ENCODE assay signal across 22 cellular contexts in genomic region chr1:216822480-216822879, GRCh38.
DNase-seq lines count a peak whose midpoint lies in the region; ATAC-seq and TF ChIP-seq lines count a peak whose summit lies in the region.
"Had no signal": no experiment of that assay in that cellular context is flagged by ENCODE, and none has a peak within 500 bp of the region (broad histone marks: within the 10 kb centered on the region; RNA-seq: fewer than 3 reads in every experiment).

No MANE protein-coding gene starts in this region.

- peak; percentile 10 for DNase-seq in DMS 273 (lab: John Stamatoyannopoulos, UW; ENCODE audit: unreplicated experiment)
- DNase-seq in DMS 273 treated with DMSO at 0.1 percent for 48 hours (lab: John Stamatoyannopoulos, UW), result no peak
- DNase-seq in NCI-H187 treated with DMSO at 0.1 percent for 48 hours (lab: John Stamatoyannopoulos, UW), result peak; percentile 19
- DNase-seq in NCI-H510A treated with DMSO at 0.1 percent for 48 hours (lab: John Stamatoyannopoulos, UW), result peak; percentile 92
- DNase-seq in lung (ENCODE audit: low spot score), result no peak
- DNase-seq in foreskin fibroblast, result no peak
- DNase-seq in omental fat pad (ENCODE audit: low spot score), result no peak
- no peak for DNase-seq in SK-N-SH
- DNase-seq: activated CD4-positive, alpha-beta T cell treated with anti-CD3 and anti-CD28 coated beads for 4 hours; activated CD8-positive, alpha-beta memory T cell treated with anti-CD3 and anti-CD28 coated beads, Interleukin-2, amount 10 ng/mL, durations not matched to agents 7 days and 5 days; activated naive CD8-positive, alpha-beta T cell treated with anti-CD3 and anti-CD28 coated beads for 36 hours; esophagus squamous epithelium; HFFc6; MG63; PC-9; right lobe of liver; substantia nigra; uterus had no signal

- CTCF ChIA-PET in SK-N-SH (lab: Yijun Ruan, JAX), result interaction anchor here (0.8 to 1.8 kb wide), 3 partner anchors 9 to 14 kb away, joined by 3 to 9 read pairs (median 3); no protein-coding TSS in a partner anchor

- TF ChIP-seq RAD21 in SK-N-SH (IDR thresholded peaks at IDR 0.05; ENCODE audit: low read length), result no peak

- no peaks in the 10 kb centered on the region for H4K20me1 ChIP-seq in SK-N-SH (ENCODE audit: insufficient read depth)

- TF ChIP-seq CTCF in lung (IDR thresholded peaks at IDR 0.05; ENCODE audit: control extremely low read depth, extremely low read depth) (no peak), foreskin fibroblast (IDR thresholded peaks at IDR 0.05; ENCODE audit: low read depth, low read length) (no peak), omental fat pad (IDR thresholded peaks at IDR 0.05) (no peak), SK-N-SH (IDR thresholded peaks at IDR 0.05) (no peak)

- H3K4me2 ChIP-seq in SK-N-SH, result no peak overlapping the region
- H3K4me2 ChIP-seq: PC-9 had no signal

- ATAC-seq in lung (ENCODE audit: insufficient read depth, low FRiP score), result peak; percentile 73
- no peak for ATAC-seq in omental fat pad (ENCODE audit: low FRiP score)
- ATAC-seq: activated CD8-positive, alpha-beta memory T cell treated with anti-CD3 and anti-CD28 coated beads, Interleukin-2, amount 10 ng/mL, durations not matched to agents 7 days and 5 days; natural killer cell treated with Interleukin-12 subunit alpha and Interleukin-12 subunit beta and Interleukin-15 and Interleukin-18, amount 100 ng/mL, for 72 hours; right lobe of liver had no signal

- H3K79me2 ChIP-seq in SK-N-SH (ENCODE audit: insufficient read depth), result no peaks in the 10 kb centered on the region

- H3K27ac ChIP-seq in lung (ENCODE audit: low read depth in 1 of 2, low read length in 1 of 2) (no peak overlapping the region), SK-N-SH (ENCODE audit: low read depth in 2 of 2, low read length in 1 of 2) (no peak overlapping the region)
- H3K27ac ChIP-seq: 22Rv1, esophagus squamous epithelium, pancreas, PC-9, right lobe of liver, SJSA1, uterus had no signal

- H3K27me3 ChIP-seq in lung (ENCODE audit: control insufficient read depth, insufficient read depth), result no peaks in the 10 kb centered on the region
- no peaks in the 10 kb centered on the region for H3K27me3 ChIP-seq in SK-N-SH (ENCODE audit: insufficient read depth)
- H3K27me3 ChIP-seq: esophagus squamous epithelium, MG63, pancreas, right lobe of liver, SJSA1, uterus had no signal

- no peak for TF ChIP-seq EP300 in SK-N-SH (IDR thresholded peaks at IDR 0.05; ENCODE audit: borderline replicate concordance in 1 of 2, low read depth in 1 of 2, low read length in 1 of 2)

- no peaks in the 10 kb centered on the region for H3F3A ChIP-seq in SK-N-SH (replicated peaks; ENCODE audit: insufficient read depth)

- H3K4me1 ChIP-seq in lung (ENCODE audit: control insufficient read depth in 2 of 2, insufficient read depth in 2 of 2, low read length in 2 of 2) (peaks cover 2 to 4% of the 10 kb centered on the region in 2 donors), SK-N-SH (ENCODE audit: control insufficient read depth in 1 of 2, insufficient read depth in 2 of 2, low read depth in 1 of 2, low read length in 1 of 2) (no peaks in the 10 kb centered on the region; a peak in 1 of 4 replicates)
- H3K4me1 ChIP-seq: esophagus squamous epithelium, pancreas, right lobe of liver, SJSA1, uterus had no signal

- H3K4me3 ChIP-seq in lung, result no peak overlapping the region
- H3K4me3 ChIP-seq in foreskin fibroblast (ENCODE audit: low read depth in 1 of 2, low read length in 2 of 2), result no peak overlapping the region
- no peak overlapping the region for H3K4me3 ChIP-seq in SK-N-SH (ENCODE audit: low read depth in 2 of 2, low read length in 1 of 2)
- H3K4me3 ChIP-seq: esophagus squamous epithelium, MG63, pancreas, PC-9, right lobe of liver, SJSA1, uterus had no signal

- H2AFZ ChIP-seq in SK-N-SH (ENCODE audit: low read depth), result no peak overlapping the region
- H2AFZ ChIP-seq: PC-9 had no signal

- no peaks in the 10 kb centered on the region for H3K9me2 ChIP-seq in SK-N-SH

- no peak overlapping the region for H3K9ac ChIP-seq in SK-N-SH

- H3K36me3 ChIP-seq in lung (ENCODE audit: control insufficient read depth in 2 of 2, insufficient read depth in 2 of 2, low read length in 2 of 2), result no peaks in the 10 kb centered on the region
- H3K36me3 ChIP-seq in SK-N-SH (replicated peaks in 1 of 2; ENCODE audit: control insufficient read depth in 1 of 2, insufficient read depth in 2 of 2, low read length in 1 of 2), result no peaks in the 10 kb centered on the region
- H3K36me3 ChIP-seq: esophagus squamous epithelium, MG63, pancreas, right lobe of liver, SJSA1, uterus had no signal

- no peaks in the 10 kb centered on the region for H3K9me3 ChIP-seq in lung (ENCODE audit: control insufficient read depth in 2 of 2, insufficient read depth in 1 of 2, low read length in 1 of 2)
- H3K9me3 ChIP-seq in SK-N-SH, result no peaks in the 10 kb centered on the region
- H3K9me3 ChIP-seq: esophagus squamous epithelium, MG63, pancreas, right lobe of liver, SJSA1, uterus had no signal

- POLR2A ChIA-PET in SK-N-SH (lab: Yijun Ruan, JAX), result no interaction called here

TF ChIP-seq in SK-N-SH, 30 proteins besides CTCF, POLR2A, EP300 and RAD21:
- TF ChIP-seq TCF12 (IDR thresholded peaks at IDR 0.05) (no peak), PBX3 (IDR thresholded peaks at IDR 0.05) (no peak)

Comparison
In these comparisons a context has a peak if more than half of its experiments do, and no peak if none do; other contexts are left out.
1. DNase-seq: peak in DMS 273 (single experiment), NCI-H187 treated with DMSO at 0.1 percent for 48 hours (single experiment) and NCI-H510A treated with DMSO at 0.1 percent for 48 hours (single experiment); none in DMS 273 treated with DMSO at 0.1 percent for 48 hours (single experiment), lung (single experiment), foreskin fibroblast (0 of 2), omental fat pad (single experiment) and SK-N-SH (single experiment).